ENCODE assay signal across 1 cellular context in the genomic region with DNA sequence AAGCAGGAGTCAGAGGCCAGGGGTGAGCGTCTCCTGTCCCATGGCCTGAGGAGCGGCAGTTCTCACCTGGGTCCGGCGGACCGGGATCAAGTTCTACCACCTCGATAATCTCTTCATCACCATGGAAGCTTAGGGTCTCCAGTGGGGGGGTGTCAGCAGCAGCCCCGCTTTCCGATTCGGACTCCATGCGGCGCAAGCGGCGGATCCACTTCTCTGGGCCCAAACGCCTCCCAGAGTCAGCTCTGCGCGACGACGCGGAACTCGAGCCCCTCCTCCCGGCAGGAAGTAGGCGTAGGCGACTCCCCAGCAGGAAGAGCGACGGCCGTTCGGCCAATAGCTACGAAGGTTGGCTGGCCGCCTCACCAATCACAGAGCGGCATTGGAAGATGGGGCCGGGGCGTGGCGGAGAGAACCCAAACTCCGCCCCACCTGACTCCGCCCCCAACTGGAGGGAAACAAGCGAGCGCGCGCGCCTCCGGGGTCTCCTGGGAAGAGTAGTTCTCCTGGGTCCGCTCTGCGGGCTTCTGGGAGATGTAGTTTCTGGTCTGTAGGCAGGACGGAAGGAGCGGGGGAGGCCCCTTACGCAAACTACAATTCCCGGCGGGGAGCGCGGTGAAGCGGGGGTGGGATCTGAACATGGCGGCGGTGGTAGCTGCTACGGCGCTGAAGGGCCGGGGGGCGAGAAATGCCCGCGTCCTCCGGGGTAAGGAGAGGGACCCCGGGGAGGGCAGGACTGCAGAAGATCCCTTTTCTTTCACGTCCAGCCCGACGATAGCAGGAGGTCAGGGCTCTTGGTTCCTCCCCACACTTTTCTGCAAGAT.
A peak's percentile ranks its signal among the peaks of the same experiment; 100 is the strongest.
TF ChIP-seq lines count a peak whose summit lies in the region.

A gene with protein sequence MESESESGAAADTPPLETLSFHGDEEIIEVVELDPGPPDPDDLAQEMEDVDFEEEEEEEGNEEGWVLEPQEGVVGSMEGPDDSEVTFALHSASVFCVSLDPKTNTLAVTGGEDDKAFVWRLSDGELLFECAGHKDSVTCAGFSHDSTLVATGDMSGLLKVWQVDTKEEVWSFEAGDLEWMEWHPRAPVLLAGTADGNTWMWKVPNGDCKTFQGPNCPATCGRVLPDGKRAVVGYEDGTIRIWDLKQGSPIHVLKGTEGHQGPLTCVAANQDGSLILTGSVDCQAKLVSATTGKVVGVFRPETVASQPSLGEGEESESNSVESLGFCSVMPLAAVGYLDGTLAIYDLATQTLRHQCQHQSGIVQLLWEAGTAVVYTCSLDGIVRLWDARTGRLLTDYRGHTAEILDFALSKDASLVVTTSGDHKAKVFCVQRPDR (minus strand): TSS at position 238 of the 821 bp plus-strand sequence. CDS start 51 bp downstream, at position 187.
Gene PNKD (plus strand): TSS at position 620 of the 821 bp plus-strand sequence. CDS start 17 bp downstream, at position 637.

TF ChIP-seq in WTC11, 78 proteins besides CTCF, POLR2A, EP300 and RAD21 (continued from another document):
- TF ChIP-seq ERG (CRISPR knock-in tag; IDR thresholded peaks at IDR 0.05) (no peak), NFE2L1 (CRISPR knock-in tag; IDR thresholded peaks at IDR 0.05) (peak; percentile 61; the same call in 1 of the 2 replicates), KAT7 (CRISPR knock-in tag; IDR thresholded peaks at IDR 0.05; ENCODE audit: borderline replicate concordance) (0 out of 2 replicates have a peak, but pooled peaks have one; percentile 8), SOX15 (CRISPR knock-in tag; IDR thresholded peaks at IDR 0.05) (no peak), ZNF416 (CRISPR knock-in tag; IDR thresholded peaks at IDR 0.05) (no peak), OVOL2 (CRISPR knock-in tag; IDR thresholded peaks at IDR 0.05; ENCODE audit: borderline replicate concordance) (no peak), PRDM15 (CRISPR knock-in tag; IDR thresholded peaks at IDR 0.05) (no peak), CDX4 (CRISPR knock-in tag; IDR thresholded peaks at IDR 0.05; ENCODE audit: borderline replicate concordance) (no peak)
- TF ChIP-seq, protein P1, sequence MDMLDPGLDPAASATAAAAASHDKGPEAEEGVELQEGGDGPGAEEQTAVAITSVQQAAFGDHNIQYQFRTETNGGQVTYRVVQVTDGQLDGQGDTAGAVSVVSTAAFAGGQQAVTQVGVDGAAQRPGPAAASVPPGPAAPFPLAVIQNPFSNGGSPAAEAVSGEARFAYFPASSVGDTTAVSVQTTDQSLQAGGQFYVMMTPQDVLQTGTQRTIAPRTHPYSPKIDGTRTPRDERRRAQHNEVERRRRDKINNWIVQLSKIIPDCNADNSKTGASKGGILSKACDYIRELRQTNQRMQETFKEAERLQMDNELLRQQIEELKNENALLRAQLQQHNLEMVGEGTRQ (CRISPR knock-in tag; IDR thresholded peaks at IDR 0.05): peak; percentile 78
TF ChIP-seq in WTC11: peak in this region for 10.
